ENCODE assay signal across 12 cellular contexts in genomic region chr4:105808459-105809041, GRCh38.
A peak's percentile ranks its signal among the peaks of the same experiment; 100 is the strongest.
DNase-seq lines count a peak whose midpoint lies in the region; ATAC-seq and TF ChIP-seq lines count a peak whose summit lies in the region.
"Had no signal": no experiment of that assay in that cellular context is flagged by ENCODE, and none has a peak within 500 bp of the region (broad histone marks: within the 10 kb centered on the region; RNA-seq: fewer than 3 reads in every experiment).

No MANE protein-coding gene starts in this region.

- peak overlapping the region; percentile 45; the same call in 1 of the 2 replicates for H3K9ac ChIP-seq in SK-N-SH

- no peak for TF ChIP-seq CTCF in SK-N-SH (IDR thresholded peaks at IDR 0.05)
- no peak for TF ChIP-seq CTCF in fibroblast of pulmonary artery (IDR thresholded peaks at IDR 0.05; ENCODE audit: low read length, missing control alignments)
- TF ChIP-seq CTCF in thyroid gland (IDR thresholded peaks at IDR 0.05) = no peak

- intact Hi-C loops in thyroid gland (cut with DNase I) = no loop called here

- no peaks in the 10 kb centered on the region for H3K27me3 ChIP-seq in SK-N-SH (ENCODE audit: insufficient read depth)
- H3K27me3 ChIP-seq in thyroid gland = no peaks in the 10 kb centered on the region
- H3K27me3 ChIP-seq: neutrophil had no signal

- WGBS in SK-N-SH (ENCODE audit: low lambda C conversion rate) = 8% methylated on average over 6 of the region's 6 CpGs
- 77 to 92% methylated on average over 6 of the region's 6 CpGs for WGBS in thyroid gland, 2 donors

- H3K4me1 ChIP-seq in SK-N-SH (ENCODE audit: control insufficient read depth in 1 of 2, insufficient read depth in 2 of 2, low read depth in 1 of 2, low read length in 1 of 2) (peaks cover 7 to 15% of the 10 kb centered on the region in 2 experiments; a peak in 1 of 4 replicates), thyroid gland (no peaks in the 10 kb centered on the region)

- DNase-seq in EH (ENCODE audit: low read depth) = peak; percentile 86
- DNase-seq in SK-N-SH = peak; percentile 13
- DNase-seq in fibroblast of pulmonary artery (ENCODE audit: low read depth) = peak; percentile 81
- peak; percentile 21 for DNase-seq in renal cortical epithelial cell (ENCODE audit: low read depth)
- DNase-seq in iPS-NIHi11 (ENCODE audit: low spot score) = no peak
- DNase-seq in activated CD8-positive, alpha-beta memory T cell treated with anti-CD3 and anti-CD28 coated beads for 24 hours = no peak
- DNase-seq in thyroid gland = no peak
- DNase-seq: activated B cell treated with CpG ODN at 0.5 μM for 24 hours, Calu3, Kasumi-1 had no signal

- peak overlapping the region; percentile 46; the same call in 1 of the 2 replicates for H2AFZ ChIP-seq in SK-N-SH (ENCODE audit: low read depth)

- no peaks in the 10 kb centered on the region for H3K79me2 ChIP-seq in SK-N-SH (ENCODE audit: insufficient read depth)

- H4K20me1 ChIP-seq in SK-N-SH (ENCODE audit: insufficient read depth) = no peaks in the 10 kb centered on the region

- H3K4me3 ChIP-seq in SK-N-SH (ENCODE audit: low read depth in 2 of 2, low read length in 1 of 2) = peak overlapping the region; percentile 44 to 47
- H3K4me3 ChIP-seq in fibroblast of pulmonary artery (replicated peaks; ENCODE audit: low read depth, low read length) = no peak overlapping the region
- H3K4me3 ChIP-seq in thyroid gland (replicated peaks in 1 of 3) = no peak overlapping the region

- no peak for TF ChIP-seq POLR2A in thyroid gland (IDR thresholded peaks at IDR 0.05)

- peak overlapping the region; percentile 65 for H3K4me2 ChIP-seq in SK-N-SH

- CTCF ChIA-PET in SK-N-SH (lab: Yijun Ruan, JAX) = interaction anchor here (0.6 to 1.8 kb wide), 3 partner anchors 8 to 907 kb away, joined by 3 to 4 read pairs (median 3); no protein-coding TSS in a partner anchor

- H3F3A ChIP-seq in SK-N-SH (replicated peaks; ENCODE audit: insufficient read depth) = peaks cover 16% of the 10 kb centered on the region

- TF ChIP-seq RAD21 in SK-N-SH (IDR thresholded peaks at IDR 0.05; ENCODE audit: low read length) = no peak

- TF ChIP-seq EP300 in SK-N-SH (IDR thresholded peaks at IDR 0.05; ENCODE audit: borderline replicate concordance in 1 of 2, low read depth in 1 of 2, low read length in 1 of 2) = peak; percentile 39 to 75; a peak in 3 of 4 replicates

- H3K9me3 ChIP-seq in SK-N-SH (no peaks in the 10 kb centered on the region), thyroid gland (no peaks in the 10 kb centered on the region)
- H3K9me3 ChIP-seq: neutrophil had no signal

- ATAC-seq in GM21367 (IDR thresholded peaks at IDR 0.05; ENCODE audit: unreplicated experiment) = no peak

- H3K27ac ChIP-seq in SK-N-SH (ENCODE audit: low read depth in 2 of 2, low read length in 1 of 2) = peak overlapping the region; percentile 80 to 82
- no peak overlapping the region for H3K27ac ChIP-seq in thyroid gland
- H3K27ac ChIP-seq: neutrophil had no signal

- H3K36me3 ChIP-seq in SK-N-SH (replicated peaks in 1 of 2; ENCODE audit: control insufficient read depth in 1 of 2, insufficient read depth in 2 of 2, low read length in 1 of 2) = no peaks in the 10 kb centered on the region
- H3K36me3 ChIP-seq in thyroid gland = no peaks in the 10 kb centered on the region
- H3K36me3 ChIP-seq: neutrophil had no signal

- H3K9me2 ChIP-seq in SK-N-SH = no peaks in the 10 kb centered on the region

- POLR2A ChIA-PET in SK-N-SH (lab: Yijun Ruan, JAX) = no interaction called here

TF ChIP-seq in SK-N-SH, 30 proteins besides CTCF, POLR2A, EP300 and RAD21 (continues in another document):
- TF ChIP-seq TEAD4 (IDR thresholded peaks at IDR 0.05; ENCODE audit: borderline replicate concordance, insufficient read depth) (peak; percentile 35; the same call in 1 of the 2 replicates), SIN3A (IDR thresholded peaks at IDR 0.05; ENCODE audit: borderline replicate concordance, low read depth, low read length) (no peak), RFX5 (IDR thresholded peaks at IDR 0.05; ENCODE audit: low read length) (no peak), IRF3 (IDR thresholded peaks at IDR 0.05; ENCODE audit: low read depth, low read length) (no peak), NFIC (IDR thresholded peaks at IDR 0.05; ENCODE audit: borderline replicate concordance) (peak; percentile 80), FOSL2 (IDR thresholded peaks at IDR 0.05; ENCODE audit: borderline replicate concordance, low read depth) (peak; percentile 61; the same call in 1 of the 2 replicates), EZH2phosphoT487 (IDR thresholded peaks at IDR 0.05; ENCODE audit: borderline replicate concordance, low read depth) (no peak), GATA2 (CRISPR knock-in tag; IDR thresholded peaks at IDR 0.05) (peak; percentile 46; the same call in 1 of the 2 replicates), PBX3 (IDR thresholded peaks at IDR 0.05) (peak; percentile 88), SMC3 (IDR thresholded peaks at IDR 0.05; ENCODE audit: low read depth, low read length) (no peak), GABPA (IDR thresholded peaks at IDR 0.05; ENCODE audit: low read depth) (no peak), NRF1 (IDR thresholded peaks at IDR 0.05; ENCODE audit: low read depth, low read length) (no peak), USF2 (IDR thresholded peaks at IDR 0.05; ENCODE audit: borderline replicate concordance, low read depth, low read length) (no peak), MAX (IDR thresholded peaks at IDR 0.05; ENCODE audit: low read depth) (no peak), REST (IDR thresholded peaks at IDR 0.05; ENCODE audit: low read depth, low read length) (no peak), TAF1 (IDR thresholded peaks at IDR 0.05; ENCODE audit: borderline replicate concordance, low read depth, low read length) (no peak), MEF2A (IDR thresholded peaks at IDR 0.05; ENCODE audit: borderline replicate concordance, low read depth) (0 out of 2 replicates have a peak, but pooled peaks have one; percentile 38), FOXJ3 (CRISPR knock-in tag; IDR thresholded peaks at IDR 0.05) (0 out of 2 replicates have a peak, but pooled peaks have one; percentile 19), MXI1 (IDR thresholded peaks at IDR 0.05; ENCODE audit: low read depth, low read length) (no peak)

Comparison
In these comparisons a context has a peak if more than half of its experiments do, and no peak if none do; other contexts are left out.
1. DNase-seq: peak in EH (single experiment), SK-N-SH (single experiment), fibroblast of pulmonary artery (single experiment) and renal cortical epithelial cell (single experiment); none in iPS-NIHi11 (single experiment), activated CD8-positive, alpha-beta memory T cell treated with anti-CD3 and anti-CD28 coated beads for 24 hours (single experiment) and thyroid gland (0 of 2).
2. H3K27ac ChIP-seq: peak in SK-N-SH (2 of 2); none in thyroid gland (0 of 3).
3. H3K4me3 ChIP-seq: peak in SK-N-SH (2 of 2); none in fibroblast of pulmonary artery (single experiment) and thyroid gland (0 of 3).